11 cellular contexts compared by ENCODE assay signal in the genomic region with DNA sequence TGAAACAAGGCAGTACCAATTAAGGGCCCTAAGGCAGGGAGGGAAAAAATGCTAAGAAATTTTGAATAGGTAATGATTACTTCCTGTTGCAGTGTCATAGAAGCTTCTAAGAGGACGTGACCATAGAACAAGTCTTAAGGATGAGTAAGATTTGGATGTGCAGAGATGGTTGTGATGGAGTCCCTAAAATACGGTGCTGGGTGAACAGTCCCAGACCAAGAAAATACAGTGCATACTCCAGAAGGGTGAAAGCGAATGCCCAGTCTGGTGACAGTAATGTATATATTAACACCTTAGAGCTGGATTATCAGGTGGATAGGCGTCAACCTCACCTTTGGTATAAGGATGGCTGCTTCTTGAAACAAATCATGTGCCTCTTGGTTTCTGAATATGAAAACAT.
DNase-seq lines count a peak whose midpoint lies in the region; ATAC-seq and TF ChIP-seq lines count a peak whose summit lies in the region.
"Had no signal": no experiment of that assay in that cellular context is flagged by ENCODE, and none has a peak within 500 bp of the region (broad histone marks: within the 10 kb centered on the region; RNA-seq: fewer than 3 reads in every experiment).

No MANE protein-coding gene starts in this region.

- no peaks in the 10 kb centered on the region for H3K27me3 Mint-ChIP-seq in activated CD4-positive, alpha-beta memory T cell treated with anti-CD3 and anti-CD28 coated beads, Interleukin-2, amount 10 ng/mL, durations not matched to agents 7 days and 5 days
- H3K27me3 Mint-ChIP-seq in chondrocyte (ENCODE audit: low read depth): peaks cover 23% of the 10 kb centered on the region

- H3K27ac ChIP-seq in body of pancreas (no peak overlapping the region), GM23248 (no peak overlapping the region)
- H3K27ac ChIP-seq: SK-N-MC, skin epidermis had no signal

- POLR2A ChIA-PET in activated CD4-positive, alpha-beta memory T cell treated with anti-CD3 and anti-CD28 coated beads, Interleukin-2, amount 10 ng/mL, durations not matched to agents 7 days and 5 days (lab: Charles Lee): no interaction called here

- H4K20me1 ChIP-seq in GM23248 (ENCODE audit: insufficient read depth): no peaks in the 10 kb centered on the region

- H3K27me3 ChIP-seq in body of pancreas: no peaks in the 10 kb centered on the region
- no peaks in the 10 kb centered on the region for H3K27me3 ChIP-seq in GM23248 (replicated peaks; ENCODE audit: insufficient read depth)

- peaks cover 19% of the 10 kb centered on the region for H3K4me1 Mint-ChIP-seq in activated CD4-positive, alpha-beta memory T cell treated with anti-CD3 and anti-CD28 coated beads, Interleukin-2, amount 10 ng/mL, durations not matched to agents 7 days and 5 days
- no peaks in the 10 kb centered on the region for H3K4me1 Mint-ChIP-seq in chondrocyte (ENCODE audit: low read depth)

- no peaks in the 10 kb centered on the region for H3K36me3 ChIP-seq in body of pancreas (replicated peaks in 1 of 2; ENCODE audit: insufficient read depth in 1 of 2, low read depth in 2 of 2)
- no peaks in the 10 kb centered on the region for H3K36me3 ChIP-seq in GM23248 (ENCODE audit: low read depth)

- H3F3A ChIP-seq in GM23248 (ENCODE audit: insufficient read depth): no peaks in the 10 kb centered on the region

- no peak overlapping the region for H3K4me2 ChIP-seq in GM23248 (ENCODE audit: unreplicated experiment)

- H3K9me3 Mint-ChIP-seq in activated CD4-positive, alpha-beta memory T cell treated with anti-CD3 and anti-CD28 coated beads, Interleukin-2, amount 10 ng/mL, durations not matched to agents 7 days and 5 days: peaks cover 8% of the 10 kb centered on the region
- peaks cover 10% of the 10 kb centered on the region for H3K9me3 Mint-ChIP-seq in chondrocyte (ENCODE audit: low read depth)

- intact Hi-C loops in body of pancreas (cut with DNase I): no loop called here

- H3K4me1 ChIP-seq in body of pancreas (no peaks in the 10 kb centered on the region), GM23248 (ENCODE audit: insufficient read depth) (no peaks in the 10 kb centered on the region)

- CTCF ChIA-PET in activated CD4-positive, alpha-beta memory T cell treated with anti-CD3 and anti-CD28 coated beads, Interleukin-2, amount 10 ng/mL, durations not matched to agents 7 days and 5 days (lab: Charles Lee): no interaction called here

- in situ Hi-C loops in GM23248 (cut with MboI): no loop called here

- H3K27ac Mint-ChIP-seq in activated CD4-positive, alpha-beta memory T cell treated with anti-CD3 and anti-CD28 coated beads, Interleukin-2, amount 10 ng/mL, durations not matched to agents 7 days and 5 days: peak overlapping the region; percentile 3
- no peak overlapping the region for H3K27ac Mint-ChIP-seq in chondrocyte (ENCODE audit: unreplicated experiment)

- no peak for TF ChIP-seq CTCF in body of pancreas (IDR thresholded peaks at IDR 0.05)
- TF ChIP-seq CTCF in chondrocyte (IDR thresholded peaks at IDR 0.05): no peak

- H3K4me3 Mint-ChIP-seq in activated CD4-positive, alpha-beta memory T cell treated with anti-CD3 and anti-CD28 coated beads, Interleukin-2, amount 10 ng/mL, durations not matched to agents 7 days and 5 days: no peak overlapping the region
- H3K4me3 Mint-ChIP-seq in chondrocyte (ENCODE audit: unreplicated experiment): no peak overlapping the region

- no peak overlapping the region for H2AFZ ChIP-seq in GM23248

- H3K4me3 ChIP-seq in body of pancreas (no peak overlapping the region), GM23248 (no peak overlapping the region)
- H3K4me3 ChIP-seq: SK-N-MC, skin epidermis had no signal

- 62 to 80% methylated on average over 4 of the region's 4 CpGs for WGBS in body of pancreas, 2 donors
- 73 to 80% methylated on average over 4 of the region's 4 CpGs for WGBS in GM23248 (ENCODE audit: low coverage in 1 of 2, low lambda C conversion rate in 2 of 2, missing lambda C conversion rate in 2 of 2), 2 experiments

- peaks cover 4% of the 10 kb centered on the region for H3K36me3 Mint-ChIP-seq in activated CD4-positive, alpha-beta memory T cell treated with anti-CD3 and anti-CD28 coated beads, Interleukin-2, amount 10 ng/mL, durations not matched to agents 7 days and 5 days (ENCODE audit: low read depth)
- H3K36me3 Mint-ChIP-seq in chondrocyte (ENCODE audit: low read depth): peaks cover 4% of the 10 kb centered on the region

- no peaks in the 10 kb centered on the region for H3K9me2 ChIP-seq in GM23248 (ENCODE audit: insufficient read depth)

- DNase-seq in stimulated activated CD4-positive, alpha-beta T cell treated with anti-CD3 and anti-CD28 coated beads, Interleukin-2, amount 100 ng/mL, for 48 hours: peak; percentile 4 to 8
- DNase-seq in stimulated activated CD4-positive, alpha-beta T cell treated with anti-CD3 and anti-CD28 coated beads, Interleukin-12 subunit alpha, Interleukin-12 subunit beta, amount 100 ng/mL, for 4 hours: no peak
- no peak for DNase-seq in activated CD4-positive, alpha-beta memory T cell treated with anti-CD3 and anti-CD28 coated beads, Interleukin-2, amount 10 ng/mL, durations not matched to agents 7 days and 5 days
- DNase-seq in body of pancreas (no peak), GM23248 (no peak), chondrocyte (ENCODE audit: low spot score) (no peak)
- DNase-seq: AML-193 had no signal

- no peaks in the 10 kb centered on the region for H3K9me3 ChIP-seq in body of pancreas
- H3K9me3 ChIP-seq in GM23248 (ENCODE audit: low read depth): no peaks in the 10 kb centered on the region

- no peak overlapping the region for H3K9ac ChIP-seq in GM23248

- no peaks in the 10 kb centered on the region for H3K79me2 ChIP-seq in GM23248 (ENCODE audit: insufficient read depth)

- no peak for TF ChIP-seq POLR2A in body of pancreas (IDR thresholded peaks at IDR 0.05)

- ATAC-seq in HG02623 (IDR thresholded peaks at IDR 0.05; ENCODE audit: unreplicated experiment): peak; percentile 28
- no peak for ATAC-seq in HG02970 (IDR thresholded peaks at IDR 0.05; ENCODE audit: low FRiP score, unreplicated experiment)
- no peak for ATAC-seq in body of pancreas

Comparison
In these comparisons a context has a peak if more than half of its experiments do, and no peak if none do; other contexts are left out.
1. DNase-seq: peak in stimulated activated CD4-positive, alpha-beta T cell treated with anti-CD3 and anti-CD28 coated beads, Interleukin-2, amount 100 ng/mL, for 48 hours (2 of 2); none in stimulated activated CD4-positive, alpha-beta T cell treated with anti-CD3 and anti-CD28 coated beads, Interleukin-12 subunit alpha, Interleukin-12 subunit beta, amount 100 ng/mL, for 4 hours (single experiment), activated CD4-positive, alpha-beta memory T cell treated with anti-CD3 and anti-CD28 coated beads, Interleukin-2, amount 10 ng/mL, durations not matched to agents 7 days and 5 days (single experiment), body of pancreas (0 of 4), GM23248 (single experiment) and chondrocyte (single experiment).